In the genomic region with DNA sequence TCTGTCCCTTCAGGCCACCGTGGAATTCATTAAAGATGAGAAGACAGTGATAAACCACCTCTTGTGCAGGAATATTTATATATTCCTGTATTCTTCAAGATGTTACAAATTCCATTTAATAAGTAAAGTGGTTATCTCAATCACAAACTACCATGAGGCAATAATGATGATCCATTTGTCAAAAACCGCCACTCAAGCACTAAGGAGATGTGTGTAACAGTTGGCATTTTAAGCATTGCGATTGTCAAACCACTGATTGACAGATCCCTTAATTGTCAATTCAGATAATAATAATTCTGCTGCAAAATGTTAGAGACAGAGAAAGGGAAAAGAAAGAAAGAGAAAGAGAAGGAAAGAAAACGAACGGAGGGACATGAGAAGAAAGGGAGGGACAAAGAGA, we compare ENCODE assay signal across 22 cellular contexts.
"Had no signal": no experiment of that assay in that cellular context is flagged by ENCODE, and none has a peak within 500 bp of the region (broad histone marks: within the 10 kb centered on the region; RNA-seq: fewer than 3 reads in every experiment).

No MANE protein-coding gene starts in this region.

- H3K9me3 ChIP-seq: colonic mucosa, esophagus muscularis mucosa, esophagus squamous epithelium, gastrocnemius medialis, gastroesophageal sphincter, heart left ventricle had no signal

- H3K4me1 ChIP-seq: colonic mucosa, esophagus muscularis mucosa, esophagus squamous epithelium, foreskin keratinocyte, gastrocnemius medialis, gastroesophageal sphincter, heart left ventricle, heart right ventricle had no signal

- H3K4me3 ChIP-seq: colonic mucosa, coronary artery, dorsolateral prefrontal cortex, esophagus muscularis mucosa, esophagus squamous epithelium, gastrocnemius medialis, gastroesophageal sphincter, heart left ventricle, heart right ventricle had no signal

- H3K36me3 ChIP-seq: colonic mucosa, esophagus muscularis mucosa, esophagus squamous epithelium, gastrocnemius medialis, gastroesophageal sphincter, heart left ventricle, heart right ventricle had no signal

- H3K27ac ChIP-seq: colonic mucosa, coronary artery, dorsolateral prefrontal cortex, epithelial cell of prostate, esophagus muscularis mucosa, esophagus squamous epithelium, foreskin keratinocyte, gastrocnemius medialis, gastroesophageal sphincter, heart left ventricle, heart right ventricle had no signal

- DNase-seq: colonic mucosa; cortex of kidney; dermis blood vessel endothelial cell; dorsolateral prefrontal cortex; effector CD4-positive, alpha-beta T cell; effector CD8-positive, alpha-beta T cell; effector memory CD4-positive, alpha-beta T cell; effector memory CD8-positive, alpha-beta T cell; endodermal cell; erythroblast; esophagus squamous epithelium; foreskin fibroblast; foreskin keratinocyte; foreskin melanocyte; gastrocnemius medialis; glutamatergic neuron; heart left ventricle; heart right ventricle had no signal

- H3K27me3 ChIP-seq: colonic mucosa, dorsolateral prefrontal cortex, esophagus muscularis mucosa, esophagus squamous epithelium, foreskin keratinocyte, gastrocnemius medialis, gastroesophageal sphincter, heart left ventricle had no signal
